8 cellular contexts compared by ENCODE assay signal in the genomic region with DNA sequence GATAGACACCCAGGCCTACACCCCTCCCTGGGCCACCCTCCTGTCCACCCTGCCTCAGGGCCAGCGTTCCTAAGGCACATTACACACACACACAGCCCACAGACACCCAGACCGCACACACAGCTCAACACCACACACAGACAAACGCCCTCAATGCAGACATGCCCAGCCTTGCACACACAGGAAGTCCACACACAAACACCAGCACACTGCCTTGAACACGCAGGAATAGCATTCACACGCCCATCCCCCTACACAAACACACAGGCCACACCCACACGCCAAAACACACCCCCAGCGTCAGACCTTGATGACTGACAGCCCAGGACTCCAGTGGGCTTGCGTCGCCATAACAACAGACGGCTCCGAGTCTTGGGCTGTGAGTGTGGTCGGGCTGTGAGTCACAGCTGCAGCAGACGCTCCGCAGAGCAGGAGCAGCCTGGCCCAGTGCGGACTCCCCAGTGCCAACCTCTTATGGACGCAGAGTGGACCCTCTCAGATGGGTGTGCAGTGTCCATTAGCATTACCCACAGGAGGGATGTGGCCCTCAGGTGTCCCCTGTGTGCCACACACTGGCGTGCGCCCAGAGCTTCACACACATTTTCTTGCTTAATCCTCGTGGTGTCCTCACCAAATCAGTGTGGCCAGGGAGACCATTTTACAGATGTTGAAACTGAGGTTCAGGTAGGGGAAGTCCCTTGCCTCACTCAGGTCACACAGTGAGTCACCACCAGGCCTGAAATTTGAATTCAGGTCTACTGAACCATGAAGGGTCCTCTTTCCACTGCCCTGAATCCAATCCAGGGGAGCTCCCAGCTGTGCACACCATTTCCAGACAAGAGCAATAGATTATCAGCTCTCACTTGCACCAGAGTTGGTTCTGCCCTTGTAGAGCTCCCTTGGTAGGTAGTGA. TPM values are rescaled to one million over a fixed set of nuclear protein-coding genes. Genes with fewer than 3 reads are reported as not detected.
DNase-seq lines count a peak whose midpoint lies in the region; ATAC-seq and TF ChIP-seq lines count a peak whose summit lies in the region.

No MANE protein-coding gene starts in this region.

- no peak overlapping the region for H3K27ac Mint-ChIP-seq in Caco-2 (ENCODE audit: unreplicated experiment)
- H3K27ac Mint-ChIP-seq in activated naive CD8-positive, alpha-beta T cell treated with anti-CD3 and anti-CD28 coated beads, Interleukin-2, amount 50 U/mL, for 24 hours = peak overlapping the region; percentile 76

- H3K9me3 ChIP-seq in Caco-2 = peaks cover 7% of the 10 kb centered on the region

- no peak overlapping the region for H3K4me3 ChIP-seq in Caco-2 (ENCODE audit: low read depth, low read length)

- peaks cover 10% of the 10 kb centered on the region for H3K4me1 Mint-ChIP-seq in Caco-2 (ENCODE audit: low read depth, unreplicated experiment)
- peaks cover 17% of the 10 kb centered on the region for H3K4me1 Mint-ChIP-seq in activated naive CD8-positive, alpha-beta T cell treated with anti-CD3 and anti-CD28 coated beads, Interleukin-2, amount 50 U/mL, for 24 hours

- no peak for TF ChIP-seq CTCF in Caco-2 (IDR thresholded peaks at IDR 0.05; ENCODE audit: insufficient read depth in 1 of 2, low read depth in 1 of 2, low read length in 1 of 2, severe bottlenecking in 1 of 2, unreplicated experiment in 1 of 2)

- no peaks in the 10 kb centered on the region for H3K36me3 ChIP-seq in Caco-2 (ENCODE audit: control insufficient read depth, insufficient read depth, low read length)

- no peaks in the 10 kb centered on the region for H3K36me3 Mint-ChIP-seq in Caco-2 (ENCODE audit: insufficient read depth, unreplicated experiment)
- peaks cover 3% of the 10 kb centered on the region for H3K36me3 Mint-ChIP-seq in activated naive CD8-positive, alpha-beta T cell treated with anti-CD3 and anti-CD28 coated beads, Interleukin-2, amount 50 U/mL, for 24 hours (ENCODE audit: low read depth)

- DNase-seq in Caco-2 = peak; percentile 67 to 77
- DNase-seq in HS-27A (ENCODE audit: low read depth) = peak; percentile 46
- DNase-seq in T follicular helper cell (ENCODE audit: low read depth) = peak; percentile 59
- peak; percentile 78 for DNase-seq in activated naive CD8-positive, alpha-beta T cell treated with anti-CD3 and anti-CD28 coated beads, Interleukin-2, amount 50 U/mL, for 24 hours
- DNase-seq in iPS-NIHi7 (ENCODE audit: extremely low spot score) = peak; percentile 93
- peak; percentile 68 for DNase-seq in stimulated activated CD4-positive, alpha-beta T cell treated with anti-CD3 and anti-CD28 coated beads, Interleukin-4, amount 100 ng/mL, for 1 hour
- DNase-seq in inferior parietal cortex (ENCODE audit: extremely low spot score) = no peak

- peaks cover 2% of the 10 kb centered on the region for H3K27me3 Mint-ChIP-seq in Caco-2 (ENCODE audit: insufficient read depth, unreplicated experiment)
- H3K27me3 Mint-ChIP-seq in activated naive CD8-positive, alpha-beta T cell treated with anti-CD3 and anti-CD28 coated beads, Interleukin-2, amount 50 U/mL, for 24 hours = no peaks in the 10 kb centered on the region

- intact Hi-C loops in Caco-2 (cut with micrococcal nuclease; ENCODE audit: unreplicated experiment) = no loop called here

- peaks cover 5% of the 10 kb centered on the region; the same call in 1 of the 2 replicates for H3K4me1 ChIP-seq in Caco-2

- peak; percentile 78 for ATAC-seq in GM21360 (IDR thresholded peaks at IDR 0.05; ENCODE audit: unreplicated experiment)
- ATAC-seq in activated naive CD8-positive, alpha-beta T cell treated with anti-CD3 and anti-CD28 coated beads, Interleukin-2, amount 50 U/mL, for 24 hours = peak; percentile 98

- BruUV-seq in Caco-2 (replicated peaks; lab: Mats Ljungman, UMichigan) = no TSS peak

- no peaks in the 10 kb centered on the region for H3K9me3 Mint-ChIP-seq in Caco-2 (ENCODE audit: unreplicated experiment)
- peaks cover 11% of the 10 kb centered on the region for H3K9me3 Mint-ChIP-seq in activated naive CD8-positive, alpha-beta T cell treated with anti-CD3 and anti-CD28 coated beads, Interleukin-2, amount 50 U/mL, for 24 hours

- no peaks in the 10 kb centered on the region for H3K27me3 ChIP-seq in Caco-2 (replicated peaks; ENCODE audit: control insufficient read depth, insufficient read depth, low read length)

- CTCF ChIA-PET in Caco-2 (lab: Charles Lee) = interaction anchor here (0.9 kb wide), 1 partner anchor 21 kb away, joined by 3 read pairs; no protein-coding TSS in a partner anchor

- H3K4me3 Mint-ChIP-seq in Caco-2 (ENCODE audit: unreplicated experiment) = no peak overlapping the region
- H3K4me3 Mint-ChIP-seq in activated naive CD8-positive, alpha-beta T cell treated with anti-CD3 and anti-CD28 coated beads, Interleukin-2, amount 50 U/mL, for 24 hours = peak overlapping the region; percentile 16

- POLR2A ChIA-PET in Caco-2 (lab: Charles Lee) = interaction anchor here (0.6 kb wide), 1 partner anchor 202 kb away, joined by 6 read pairs; no protein-coding TSS in a partner anchor

RNA-seq across cellular contexts. Expression of a gene that starts 17.8 kb away (rescaled TPM):
- 44.3 and 46.7 TPM in 2 replicates for total RNA-seq in Caco-2 (2022)
